Comparison of ENCODE assay signal across 13 cellular contexts in genomic region chr2:31886700-31887099, GRCh38.
A peak's percentile ranks its signal among the peaks of the same experiment; 100 is the strongest.
DNase-seq lines count a peak whose midpoint lies in the region; ATAC-seq, FAIRE-seq and TF ChIP-seq lines count a peak whose summit lies in the region.
"Had no signal": no experiment of that assay in that cellular context is flagged by ENCODE, and none has a peak within 500 bp of the region (broad histone marks: within the 10 kb centered on the region; RNA-seq: fewer than 3 reads in every experiment).

No MANE protein-coding gene starts in this region.

- H3K4me3 Mint-ChIP-seq in progenitor cell of endocrine pancreas (ENCODE audit: low read depth) = no peak overlapping the region
- H3K4me3 Mint-ChIP-seq: CD4-positive, alpha-beta T cell; stimulated activated naive CD8-positive, alpha-beta T cell treated with anti-CD3 and anti-CD28 coated beads, Interleukin-15, amount 100 ng/mL, for 72 hours had no signal

- no peaks in the 10 kb centered on the region for H4K20me1 ChIP-seq in H1 (replicated peaks in 1 of 2; ENCODE audit: control insufficient read depth in 1 of 2, insufficient read depth in 2 of 2, low read length in 2 of 2)

- no peak overlapping the region for H2BK12ac ChIP-seq in H1 (ENCODE audit: low read depth, low read length)

- no peak for TF ChIP-seq EP300 in H1 (IDR thresholded peaks at IDR 0.05; ENCODE audit: borderline replicate concordance in 1 of 2, low read depth in 2 of 2, low read length in 2 of 2)

- H3K4me1 Mint-ChIP-seq in progenitor cell of endocrine pancreas (ENCODE audit: low read depth) = no peaks in the 10 kb centered on the region
- H3K4me1 Mint-ChIP-seq: stimulated activated naive CD8-positive, alpha-beta T cell treated with anti-CD3 and anti-CD28 coated beads, Interleukin-15, amount 100 ng/mL, for 72 hours had no signal

- no peak overlapping the region for H2BK5ac ChIP-seq in H1 (ENCODE audit: low read depth, low read length)

- TF ChIP-seq CTCF in LNCAP (IDR thresholded peaks at IDR 0.05) (peak; percentile 33; the same call in 1 of the 2 replicates), H1 (IDR thresholded peaks at IDR 0.05; ENCODE audit: control extremely low read depth in 1 of 3, insufficient read depth in 1 of 3, low read depth in 1 of 3, low read length in 3 of 3) (peak in 2 of 3 experiments; percentile 60 to 71; a peak in 3 of 4 replicates), progenitor cell of endocrine pancreas (IDR thresholded peaks at IDR 0.05; ENCODE audit: unreplicated experiment) (peak; percentile 55)

- H3K14ac ChIP-seq in H1 (ENCODE audit: insufficient read length) = no peak overlapping the region

- H3K79me1 ChIP-seq in H1 (ENCODE audit: low read depth, low read length) = no peaks in the 10 kb centered on the region

- POLR2A ChIA-PET in H1 (lab: Charles Lee; ENCODE audit: partially characterized antibody) = interaction anchor here (0.9 kb wide), 1 partner anchor 126 kb away, joined by 4 read pairs; no protein-coding TSS in a partner anchor

- no peaks in the 10 kb centered on the region for H3K79me2 ChIP-seq in H1 (ENCODE audit: control insufficient read depth in 1 of 2, insufficient read depth in 2 of 2, low read length in 2 of 2)

- no peak overlapping the region for H4K5ac ChIP-seq in H1 (ENCODE audit: insufficient read length, low read depth, low read length)

- no peak overlapping the region for H4K91ac ChIP-seq in H1 (replicated peaks; ENCODE audit: insufficient read length, low read length)

- H3K18ac ChIP-seq in H1 (ENCODE audit: extremely low read depth, low read length) = no peak overlapping the region

- DNase-seq in NOMO-1 treated with DMSO at 0.1 percent for 48 hours (lab: John Stamatoyannopoulos, UW; ENCODE audit: unreplicated experiment) (peak; percentile 8), NOMO-1 treated with dmso at 0.1 percent for 144 hours (lab: John Stamatoyannopoulos, UW; ENCODE audit: unreplicated experiment) (no peak), H1 (ENCODE audit: low read depth in 1 of 2, low spot score in 2 of 2) (peak in 1 of 2 experiments; percentile 33), progenitor cell of endocrine pancreas (ENCODE audit: low spot score, unreplicated experiment) (no peak), HK-2 (ENCODE audit: unreplicated experiment) (no peak)
- DNase-seq in activated CD8-positive, alpha-beta memory T cell treated with anti-CD3 and anti-CD28 coated beads, Interleukin-2, amount 50 U/mL, for 48 hours = no peak
- DNase-seq: esophagus squamous epithelium; NCI-H187; retina; stimulated activated naive CD8-positive, alpha-beta T cell treated with anti-CD3 and anti-CD28 coated beads, Interleukin-15, amount 100 ng/mL, for 72 hours had no signal

- H2AFZ ChIP-seq in H1 (ENCODE audit: low read length) = no peak overlapping the region

- TF ChIP-seq POLR2A in H1 (IDR thresholded peaks at IDR 0.05; ENCODE audit: control extremely low read depth in 1 of 2, low read depth in 2 of 2, low read length in 2 of 2) = no peak

- WGBS in H1 (ENCODE audit: extremely low coverage in 1 of 2, insufficient coverage in 1 of 2, insufficient read length in 1 of 2, insufficient replicate concordance in 2 of 2, low coverage in 1 of 2, low lambda C conversion rate in 2 of 2, missing lambda C conversion rate in 1 of 2), 2 experiments = 14% methylated on average over 2 of the region's 2 CpGs; no CpG with 5 or more reads in 1 of the 2 experiments

- H3K36me3 Mint-ChIP-seq in progenitor cell of endocrine pancreas (ENCODE audit: insufficient read depth) = no peaks in the 10 kb centered on the region

- H3K9me3 ChIP-seq in H1 (ENCODE audit: insufficient read depth in 2 of 2, low read depth in 1 of 2, low read length in 1 of 2) = no peaks in the 10 kb centered on the region
- H3K9me3 ChIP-seq: esophagus squamous epithelium had no signal

- peak overlapping the region in 1 of 4 experiments; percentile 11; a peak in 1 of 8 replicates for H3K4me3 ChIP-seq in H1 (ENCODE audit: extremely low read depth in 1 of 4, insufficient read depth in 2 of 4, low read depth in 3 of 4, low read length in 4 of 4)
- H3K4me3 ChIP-seq: esophagus squamous epithelium had no signal

- H3K9ac ChIP-seq in H1 (replicated peaks in 1 of 4; ENCODE audit: extremely low read depth in 1 of 4, low read depth in 3 of 4, low read length in 3 of 4) = peak overlapping the region in 1 of 4 experiments; percentile 34; a peak in 1 of 7 replicates

- no peak overlapping the region for H2BK120ac ChIP-seq in H1 (replicated peaks; ENCODE audit: low read depth, low read length)

- no peaks in the 10 kb centered on the region for H3K27me3 Mint-ChIP-seq in progenitor cell of endocrine pancreas
- H3K27me3 Mint-ChIP-seq: CD4-positive, alpha-beta T cell; stimulated activated naive CD8-positive, alpha-beta T cell treated with anti-CD3 and anti-CD28 coated beads, Interleukin-15, amount 100 ng/mL, for 72 hours had no signal

- H3K4me2 ChIP-seq in H1 (ENCODE audit: insufficient read depth in 1 of 2, low read depth in 2 of 2, low read length in 2 of 2) = peak overlapping the region in 1 of 2 experiments; percentile 33; a peak in 2 of 4 replicates

- no peak overlapping the region for H2BK15ac ChIP-seq in H1 (ENCODE audit: low read length)

- no peaks in the 10 kb centered on the region for H3K36me3 ChIP-seq in H1 (ENCODE audit: control insufficient read depth in 2 of 4, insufficient read depth in 4 of 4, low read length in 3 of 4)

- no peaks in the 10 kb centered on the region for H3K9me3 Mint-ChIP-seq in progenitor cell of endocrine pancreas (ENCODE audit: low read depth)
- H3K9me3 Mint-ChIP-seq: CD4-positive, alpha-beta T cell; stimulated activated naive CD8-positive, alpha-beta T cell treated with anti-CD3 and anti-CD28 coated beads, Interleukin-15, amount 100 ng/mL, for 72 hours had no signal

- peak; percentile 98 for FAIRE-seq in H1 (lab: Jason Lieb, UNC)

- no peak overlapping the region for H2BK20ac ChIP-seq in H1 (ENCODE audit: low read length)

- no peak overlapping the region for H2AK5ac ChIP-seq in H1 (ENCODE audit: low read depth, low read length)

- H3K23me2 ChIP-seq in H1 (ENCODE audit: low read depth, low read length) = no peaks in the 10 kb centered on the region

- H3K27ac ChIP-seq in H1 (ENCODE audit: low read depth, low read length) = no peak overlapping the region
- H3K27ac ChIP-seq: esophagus squamous epithelium had no signal

- peaks cover 0 to 10% (median 4%) of the 10 kb centered on the region in 4 experiments; a peak in 4 of 7 replicates for H3K4me1 ChIP-seq in H1 (replicated peaks in 1 of 4; ENCODE audit: control insufficient read depth in 3 of 4, insufficient read depth in 4 of 4, low read length in 3 of 4)
- H3K4me1 ChIP-seq: esophagus squamous epithelium had no signal

- no peak overlapping the region for H3K56ac ChIP-seq in H1 (replicated peaks; ENCODE audit: insufficient read length, low read depth, low read length)

- no peaks in the 10 kb centered on the region for H3K27me3 ChIP-seq in H1 (replicated peaks in 1 of 4; ENCODE audit: control insufficient read depth in 3 of 4, extremely low read depth in 1 of 4, insufficient read depth in 3 of 4, low read length in 3 of 4)
- H3K27me3 ChIP-seq: esophagus squamous epithelium had no signal

- no peak overlapping the region for H3K4ac ChIP-seq in H1 (replicated peaks; ENCODE audit: insufficient read length, low read depth, low read length)

- no peak overlapping the region for H3K27ac Mint-ChIP-seq in progenitor cell of endocrine pancreas
- H3K27ac Mint-ChIP-seq: CD4-positive, alpha-beta T cell; stimulated activated naive CD8-positive, alpha-beta T cell treated with anti-CD3 and anti-CD28 coated beads, Interleukin-15, amount 100 ng/mL, for 72 hours had no signal

- ATAC-seq in HG03039 (IDR thresholded peaks at IDR 0.05; ENCODE audit: unreplicated experiment) = no peak
- ATAC-seq: stimulated activated naive CD8-positive, alpha-beta T cell treated with anti-CD3 and anti-CD28 coated beads, Interleukin-15, amount 100 ng/mL, for 72 hours had no signal

- CTCF ChIA-PET in H1 (lab: Charles Lee; ENCODE audit: partially characterized antibody) = interaction anchor here (0.6 to 1.9 kb wide), 13 partner anchors 9 to 292 kb away, joined by 3 to 4 read pairs (median 3); no protein-coding TSS in a partner anchor

- no peak overlapping the region for H4K8ac ChIP-seq in H1 (ENCODE audit: extremely low read depth, insufficient read depth, low read length)

- no peak overlapping the region for H3K23ac ChIP-seq in H1 (ENCODE audit: insufficient read length)

- peak; percentile 62 to 70 for TF ChIP-seq RAD21 in H1 (IDR thresholded peaks at IDR 0.05 in 1 of 2, conservative IDR thresholded peaks at IDR 0.05 in 1 of 2; ENCODE audit: low read depth in 2 of 2, low read length in 2 of 2)

TF ChIP-seq in H1, 55 proteins besides CTCF, POLR2A, EP300 and RAD21:
- TF ChIP-seq YY1 (IDR thresholded peaks at IDR 0.05; ENCODE audit: low read depth, low read length) = 0 out of 2 replicates have a peak, but pooled peaks have one; percentile 40
- no peak for TF ChIP-seq BACH1 (IDR thresholded peaks at IDR 0.05; ENCODE audit: low read length)
- no peak for TF ChIP-seq ASH2L (IDR thresholded peaks at IDR 0.05; ENCODE audit: low read length)
- no peak for TF ChIP-seq TEAD4 (IDR thresholded peaks at IDR 0.05; ENCODE audit: low read depth, low read length)
- no peak for TF ChIP-seq ATF2 (IDR thresholded peaks at IDR 0.05; ENCODE audit: low read length)
- no peak for TF ChIP-seq RNF2 (IDR thresholded peaks at IDR 0.05; ENCODE audit: borderline replicate concordance, low read depth, low read length, missing control alignments, poor library complexity, severe bottlenecking)
- no peak for TF ChIP-seq POLR2AphosphoS5 (IDR thresholded peaks at IDR 0.05; ENCODE audit: low read depth, low read length)
- no peak for TF ChIP-seq NRF1 (IDR thresholded peaks at IDR 0.05; ENCODE audit: low read depth, low read length)
